21 cellular contexts compared by ENCODE assay signal in genomic region chr20:37695684-37696342, GRCh38. TPM values are rescaled to one million over a fixed set of nuclear protein-coding genes. Genes with fewer than 3 reads are reported as not detected.
DNase-seq lines count a peak whose midpoint lies in the region; ATAC-seq, FAIRE-seq and TF ChIP-seq lines count a peak whose summit lies in the region.
"Had no signal": no experiment of that assay in that cellular context is flagged by ENCODE, and none has a peak within 500 bp of the region (broad histone marks: within the 10 kb centered on the region; RNA-seq: fewer than 3 reads in every experiment).

No MANE protein-coding gene starts in this region.

- no peak for TF ChIP-seq POLR2A in K562 (conservative IDR thresholded peaks at IDR 0.05)

- H3K36me3 Mint-ChIP-seq in T-helper 2 cell treated with Interferon-gamma antibody and Interleukin-4, amounts not matched to agents 5 μg/mL and 100 μg/mL, for 36 hours (ENCODE audit: low read depth): peaks cover 5% of the 10 kb centered on the region
- no peaks in the 10 kb centered on the region for H3K36me3 Mint-ChIP-seq in neural progenitor cell

- in situ Hi-C loops in K562 (cut with MboI): no loop called here
- in situ Hi-C loops in HAP-1 (cut with MboI; ENCODE audit: low sequenced_read_pairs): no loop called here

- no peak for TF ChIP-seq EP300 in K562 (IDR thresholded peaks at IDR 0.05; ENCODE audit: low read length)

- H3K4me3 Mint-ChIP-seq in T-helper 2 cell treated with Interferon-gamma antibody and Interleukin-4, amounts not matched to agents 5 μg/mL and 100 μg/mL, for 36 hours: peak overlapping the region; percentile 48
- H3K4me3 Mint-ChIP-seq in neural progenitor cell: peak overlapping the region; percentile 38

- H3K9ac ChIP-seq in KMS-11: no peak overlapping the region
- H3K9ac ChIP-seq in K562 (ENCODE audit: insufficient read depth in 1 of 2, low read depth in 2 of 2, low read length in 2 of 2): no peak overlapping the region
- no peak overlapping the region for H3K9ac ChIP-seq in neural progenitor cell

- BruUV-seq in K562 (replicated peaks; lab: Mats Ljungman, UMichigan): no TSS peak

- FAIRE-seq in K562 (lab: Jason Lieb, UNC): no peak
- FAIRE-seq: A204.1 had no signal

- H2AFZ ChIP-seq in KMS-11 (ENCODE audit: low read depth) (no peak overlapping the region), K562 (ENCODE audit: low read depth, low read length) (no peak overlapping the region), neural progenitor cell (replicated peaks) (no peak overlapping the region)

- TF ChIP-seq RAD21 in K562 (CRISPR knock-in tag; conservative IDR thresholded peaks at IDR 0.05 in 1 of 2, IDR thresholded peaks at IDR 0.05 in 1 of 2): no peak

- 82% methylated on average over 3 of the region's 3 CpGs for WGBS in K562 (ENCODE audit: insufficient coverage, low coverage, missing lambda C conversion rate)

- peaks cover 3% of the 10 kb centered on the region for H3K27me3 Mint-ChIP-seq in T-helper 2 cell treated with Interferon-gamma antibody and Interleukin-4, amounts not matched to agents 5 μg/mL and 100 μg/mL, for 36 hours (ENCODE audit: low read depth)
- H3K27me3 Mint-ChIP-seq in neural progenitor cell (ENCODE audit: insufficient read depth, low read depth): peaks cover 8% of the 10 kb centered on the region

- H3K9me3 ChIP-seq in K562 (replicated peaks; ENCODE audit: control insufficient read depth, insufficient read depth, low read depth, low read length) (no peaks in the 10 kb centered on the region), neural progenitor cell (ENCODE audit: low read depth) (no peaks in the 10 kb centered on the region), HAP-1 (no peaks in the 10 kb centered on the region)
- H3K9me3 ChIP-seq: ovary, testis had no signal

- H3K9me3 Mint-ChIP-seq in T-helper 2 cell treated with Interferon-gamma antibody and Interleukin-4, amounts not matched to agents 5 μg/mL and 100 μg/mL, for 36 hours: no peaks in the 10 kb centered on the region
- no peaks in the 10 kb centered on the region for H3K9me3 Mint-ChIP-seq in neural progenitor cell

- peaks cover 43% of the 10 kb centered on the region for H3K79me2 ChIP-seq in KMS-11 (ENCODE audit: insufficient read depth, low read depth)
- peaks cover 20% of the 10 kb centered on the region for H3K79me2 ChIP-seq in K562 (ENCODE audit: control insufficient read depth, insufficient read depth, low read length)
- H3K79me2 ChIP-seq in neural progenitor cell (ENCODE audit: low read depth): peaks cover 61% of the 10 kb centered on the region

- H3K27ac Mint-ChIP-seq in T-helper 2 cell treated with Interferon-gamma antibody and Interleukin-4, amounts not matched to agents 5 μg/mL and 100 μg/mL, for 36 hours: no peak overlapping the region
- H3K27ac Mint-ChIP-seq in neural progenitor cell: no peak overlapping the region

- H3K4me1 ChIP-seq in KMS-11 (ENCODE audit: low read depth, poor library complexity, severe bottlenecking): peaks cover 30% of the 10 kb centered on the region
- H3K4me1 ChIP-seq in K562 (replicated peaks in 1 of 2; ENCODE audit: control insufficient read depth in 2 of 2, insufficient read depth in 2 of 2, low read length in 2 of 2): peaks cover 2 to 4% of the 10 kb centered on the region in 2 experiments; a peak in 1 of 5 replicates
- H3K4me1 ChIP-seq in neural progenitor cell: peaks cover 6% of the 10 kb centered on the region
- peaks cover 4% of the 10 kb centered on the region for H3K4me1 ChIP-seq in HAP-1
- H3K4me1 ChIP-seq: testis had no signal

- no peak overlapping the region for H3K4me3 ChIP-seq in KMS-11 (IDR thresholded peaks at IDR 0.05; ENCODE audit: insufficient read depth, low read depth, low read length)
- H3K4me3 ChIP-seq in K562: no peak overlapping the region
- no peak overlapping the region for H3K4me3 ChIP-seq in neural progenitor cell
- no peak overlapping the region for H3K4me3 ChIP-seq in HAP-1
- H3K4me3 ChIP-seq: ovary, testis had no signal

- H3K4me2 ChIP-seq in KMS-11: peak overlapping the region; percentile 16; the same call in 1 of the 2 replicates
- H3K4me2 ChIP-seq in K562 (ENCODE audit: insufficient read depth, low read length): no peak overlapping the region
- H3K4me2 ChIP-seq in neural progenitor cell: peak overlapping the region; percentile 4

- H3K36me3 ChIP-seq in KMS-11 (ENCODE audit: insufficient read depth) (no peaks in the 10 kb centered on the region), K562 (ENCODE audit: control insufficient read depth, insufficient read depth, low read length) (no peaks in the 10 kb centered on the region), neural progenitor cell (no peaks in the 10 kb centered on the region), HAP-1 (replicated peaks) (no peaks in the 10 kb centered on the region; the same call in 1 of the 2 replicates)
- H3K36me3 ChIP-seq: ovary had no signal

- H3K27me3 ChIP-seq in KMS-11 (ENCODE audit: insufficient read depth, low read depth) (no peaks in the 10 kb centered on the region), K562 (ENCODE audit: control insufficient read depth in 2 of 2, insufficient read depth in 2 of 2, low read length in 2 of 2) (peaks cover 0 to 8% of the 10 kb centered on the region in 2 experiments; a peak in 2 of 5 replicates), neural progenitor cell (peaks cover 8% of the 10 kb centered on the region), HAP-1 (ENCODE audit: low read depth) (peaks cover 5% of the 10 kb centered on the region)
- H3K27me3 ChIP-seq: ovary, testis had no signal

- H3F3A ChIP-seq in neural progenitor cell (ENCODE audit: low read depth): no peaks in the 10 kb centered on the region

- H3K27ac ChIP-seq in KMS-11 (no peak overlapping the region), K562 (ENCODE audit: extremely low read depth, low read depth, low read length) (no peak overlapping the region), neural progenitor cell (no peak overlapping the region)
- H3K27ac ChIP-seq: ovary, testis had no signal

- POLR2A ChIA-PET in K562 (lab: Yijun Ruan, JAX): interaction anchor here (0.7 to 2.0 kb wide), 2 partner anchors 13 to 15 kb away, joined by 3 to 8 read pairs; no protein-coding TSS in a partner anchor

- TF ChIP-seq CTCF in KMS-11 (conservative IDR thresholded peaks at IDR 0.05; ENCODE audit: low read depth, low read length) (no peak), K562 (IDR thresholded peaks at IDR 0.05 in 2 of 3, conservative IDR thresholded peaks at IDR 0.05 in 1 of 3; ENCODE audit: insufficient read depth in 2 of 3, low read depth in 1 of 3, low read length in 3 of 3) (no peak), neural progenitor cell (IDR thresholded peaks at IDR 0.05) (no peak)

- H3K4me1 Mint-ChIP-seq in T-helper 2 cell treated with Interferon-gamma antibody and Interleukin-4, amounts not matched to agents 5 μg/mL and 100 μg/mL, for 36 hours (ENCODE audit: low read depth): peaks cover 23% of the 10 kb centered on the region
- H3K4me1 Mint-ChIP-seq in neural progenitor cell: peaks cover 14% of the 10 kb centered on the region

- no peak for DNase-seq in T-helper 2 cell treated with Interferon-gamma antibody and Interleukin-4, amounts not matched to agents 5 μg/mL and 100 μg/mL, for 36 hours (ENCODE audit: low spot score)
- DNase-seq in T-helper 2 cell (no peak), K562 (ENCODE audit: extremely low read depth in 1 of 4, low spot score in 3 of 4) (no peak), neural progenitor cell (ENCODE audit: low spot score) (no peak), NCI-H2081 (lab: John Stamatoyannopoulos, UW) (no peak), HAP-1 (ENCODE audit: low spot score in 2 of 2) (no peak)
- DNase-seq in effector CD4-positive, alpha-beta T cell: no peak
- DNase-seq: activated CD4-positive, alpha-beta T cell treated with anti-CD3 and anti-CD28 coated beads for 1 hour; activated CD8-positive, alpha-beta memory T cell treated with anti-CD3 and anti-CD28 coated beads, Interleukin-2, amount 50 U/mL, for 48 hours; caudate nucleus; effector memory CD4-positive, alpha-beta T cell; GF-D8; kidney glomerular epithelial cell; NCI-H1105 treated with DMSO at 0.1 percent for 48 hours; NCI-H2171; ovary; stimulated activated CD4-positive, alpha-beta T cell treated with anti-CD3 and anti-CD28 coated beads, Interleukin-4, amount 100 ng/mL, for 1 hour; stimulated activated CD8-positive, alpha-beta memory T cell treated with anti-CD3 and anti-CD28 coated beads, Interleukin-4, amount 100 ng/mL, for 48 hours; testis had no signal

- CTCF ChIA-PET in K562 (lab: Yijun Ruan, JAX; ENCODE audit: low intra/inter-chr PET ratio): no interaction called here

- intact Hi-C loops in K562 (cut with micrococcal nuclease): no loop called here

- H3K9me1 ChIP-seq in K562 (ENCODE audit: control insufficient read depth, insufficient read depth, low read length): no peaks in the 10 kb centered on the region

- no peak for ATAC-seq in K562

- H4K20me1 ChIP-seq in KMS-11 (ENCODE audit: insufficient read depth) (no peaks in the 10 kb centered on the region; the same call in 1 of the 2 replicates), K562 (replicated peaks; ENCODE audit: control insufficient read depth, insufficient read depth, low read length) (peaks cover 7% of the 10 kb centered on the region), neural progenitor cell (ENCODE audit: low read depth) (peaks cover 6% of the 10 kb centered on the region)

TF ChIP-seq in K562, 482 proteins besides CTCF, POLR2A, EP300 and RAD21:
- TF ChIP-seq CHD2 (IDR thresholded peaks at IDR 0.05; ENCODE audit: low read depth, low read length) (no peak), ZKSCAN1 (IDR thresholded peaks at IDR 0.05; ENCODE audit: low read depth, low read length) (0 out of 2 replicates have a peak, but pooled peaks have one; percentile 61), ZNF121 (CRISPR knock-in tag; conservative IDR thresholded peaks at IDR 0.05) (no peak), CBFA2T3 (IDR thresholded peaks at IDR 0.05) (no peak)

RNA-seq across cellular contexts. Expression of gene CTNNBL1, which starts 2.0 kb away (rescaled TPM):
- total RNA-seq in K562 (2011; cell fraction: chromatin; rRNA removed; ENCODE audit: low replicate concordance): 16.7 and 18.9 TPM in 2 replicates
- total RNA-seq in K562 (2011; cell fraction: nucleolus; rRNA removed): 11.3 and 14.2 TPM in 2 replicates
- total RNA-seq in K562 (2011; cell fraction: nucleoplasm; rRNA removed): 13.0 and 15.7 TPM in 2 replicates
- total RNA-seq in K562 (2014; rRNA removed) (32.4 and 35.4 TPM in 2 replicates), K562 (2014; rRNA removed; fragmentation: Illumina TruSeq; extraction: Trizol) (39.5 TPM in 2 replicates), K562 (2015; rRNA removed; fragmentation: Illumina TruSeq; extraction: Trizol) (39.9 and 47.1 TPM in 2 replicates), K562 (2021) (48.6 and 55.1 TPM in 2 replicates), neural progenitor cell (ENCODE audit: low replicate concordance) (44.7 and 54.5 TPM in 2 replicates)
- polyA plus RNA-seq in K562 (2011; rRNA removed) (27.6 and 33.9 TPM in 2 replicates), K562 (2014; fragmentation: Illumina TruSeq; extraction: Trizol) (44.2 and 51.7 TPM in 2 replicates), K562 (2014; fragmentation: Nextera tagmentation; extraction: Ambion mirVana) (10 to 100 TPM; 43.6 to 85.6 TPM), K562 (2014; rRNA removed) (48.0 and 52.1 TPM in 2 replicates)
- 21.9 and 24.6 TPM in 2 replicates for polyA plus RNA-seq in K562 (2011; cell fraction: cytosol; rRNA removed)
- 16.0 and 18.0 TPM in 2 replicates for polyA plus RNA-seq in K562 (2011; cell fraction: nucleus; rRNA removed)
- 44.1 and 57.9 TPM in 2 replicates for polyA plus RNA-seq in K562 (2012)
- 36.7 and 41.5 TPM in 2 replicates for polyA minus RNA-seq in K562 (2011; rRNA and poly(A)+ RNA removed)
- polyA minus RNA-seq in K562 (2011; cell fraction: cytosol; rRNA and poly(A)+ RNA removed): 21.9 and 23.6 TPM in 2 replicates
- polyA minus RNA-seq in K562 (2011; cell fraction: nucleus; rRNA and poly(A)+ RNA removed): 12.4 and 19.3 TPM in 2 replicates
